Comparison of ENCODE assay signal across 10 cellular contexts in genomic region chr22:37308385-37309200, GRCh38. TPM values are rescaled to one million over a fixed set of nuclear protein-coding genes. Genes with fewer than 3 reads are reported as not detected.
DNase-seq lines count a peak whose midpoint lies in the region; ATAC-seq, FAIRE-seq and TF ChIP-seq lines count a peak whose summit lies in the region.
"Had no signal": no experiment of that assay in that cellular context is flagged by ENCODE, and none has a peak within 500 bp of the region (broad histone marks: within the 10 kb centered on the region; RNA-seq: fewer than 3 reads in every experiment).

No MANE protein-coding gene starts in this region.

- TF ChIP-seq CTCF in A549 (IDR thresholded peaks at IDR 0.05) (no peak), DND-41 (IDR thresholded peaks at IDR 0.05; ENCODE audit: borderline replicate concordance, extremely low read depth, low read length, poor library complexity, severe bottlenecking) (no peak), mesothelial cell of epicardium (IDR thresholded peaks at IDR 0.05; ENCODE audit: unreplicated experiment) (no peak), vagina (IDR thresholded peaks at IDR 0.05) (no peak), omental fat pad (IDR thresholded peaks at IDR 0.05) (no peak)

- FAIRE-seq in A549 (lab: Jason Lieb, UNC), result no peak
- FAIRE-seq: RCC 7860 had no signal

- H3K4me3 ChIP-seq in A549 (no peak overlapping the region), DND-41 (ENCODE audit: low read depth in 1 of 2, low read length in 2 of 2) (peak overlapping the region in 1 of 2 experiments; percentile 22; a peak in 2 of 4 replicates), vagina (no peak overlapping the region)

- H3K36me3 ChIP-seq in DND-41 (ENCODE audit: insufficient read depth, low read length) (no peaks in the 10 kb centered on the region), vagina (no peaks in the 10 kb centered on the region)

- H3K27me3 ChIP-seq in DND-41 (ENCODE audit: insufficient read depth, low read length, poor library complexity) (no peaks in the 10 kb centered on the region), vagina (no peaks in the 10 kb centered on the region)

- H4K20me1 ChIP-seq in DND-41 (ENCODE audit: insufficient read depth, low read length), result peaks cover 24% of the 10 kb centered on the region

- H3K36me3 Mint-ChIP-seq in activated T-helper 1 cell treated with anti-CD3 and anti-CD28 coated beads, Interleukin-12 subunit alpha, Interleukin-12 subunit beta, Interleukin-2, Interleukin-4 antibody, amounts not matched to agents 30 ng/mL and 10 ng/mL and 1 ng/mL, durations not matched to agents 14 hours and 24 hours and 36 hours (ENCODE audit: low read depth), result peaks cover 61% of the 10 kb centered on the region
- no peaks in the 10 kb centered on the region for H3K36me3 Mint-ChIP-seq in mesothelial cell of epicardium

- H2AFZ ChIP-seq in DND-41 (ENCODE audit: low read depth, low read length), result no peak overlapping the region

- peaks cover 80% of the 10 kb centered on the region for H3K4me1 Mint-ChIP-seq in activated T-helper 1 cell treated with anti-CD3 and anti-CD28 coated beads, Interleukin-12 subunit alpha, Interleukin-12 subunit beta, Interleukin-2, Interleukin-4 antibody, amounts not matched to agents 30 ng/mL and 10 ng/mL and 1 ng/mL, durations not matched to agents 14 hours and 24 hours and 36 hours (ENCODE audit: low read depth)
- peaks cover 28% of the 10 kb centered on the region for H3K4me1 Mint-ChIP-seq in mesothelial cell of epicardium

- H3K27me3 Mint-ChIP-seq in activated T-helper 1 cell treated with anti-CD3 and anti-CD28 coated beads, Interleukin-12 subunit alpha, Interleukin-12 subunit beta, Interleukin-2, Interleukin-4 antibody, amounts not matched to agents 30 ng/mL and 10 ng/mL and 1 ng/mL, durations not matched to agents 14 hours and 24 hours and 36 hours (ENCODE audit: insufficient read depth), result no peaks in the 10 kb centered on the region
- H3K27me3 Mint-ChIP-seq in mesothelial cell of epicardium (ENCODE audit: low read depth), result peaks cover 2% of the 10 kb centered on the region

- TF ChIP-seq RAD21 in A549 (conservative IDR thresholded peaks at IDR 0.05 in 1 of 2, IDR thresholded peaks at IDR 0.05 in 1 of 2), result no peak

- TF ChIP-seq POLR2A in A549 (IDR thresholded peaks at IDR 0.05; ENCODE audit: low read length), result no peak
- no peak for TF ChIP-seq POLR2A in vagina (IDR thresholded peaks at IDR 0.05)

- H3K4me3 Mint-ChIP-seq in activated T-helper 1 cell treated with anti-CD3 and anti-CD28 coated beads, Interleukin-12 subunit alpha, Interleukin-12 subunit beta, Interleukin-2, Interleukin-4 antibody, amounts not matched to agents 30 ng/mL and 10 ng/mL and 1 ng/mL, durations not matched to agents 14 hours and 24 hours and 36 hours, result peak overlapping the region; percentile 72
- H3K4me3 Mint-ChIP-seq in mesothelial cell of epicardium, result no peak overlapping the region

- H3K27ac Mint-ChIP-seq in activated T-helper 1 cell treated with anti-CD3 and anti-CD28 coated beads, Interleukin-12 subunit alpha, Interleukin-12 subunit beta, Interleukin-2, Interleukin-4 antibody, amounts not matched to agents 30 ng/mL and 10 ng/mL and 1 ng/mL, durations not matched to agents 14 hours and 24 hours and 36 hours, result peak overlapping the region; percentile 100
- H3K27ac Mint-ChIP-seq in mesothelial cell of epicardium, result peak overlapping the region; percentile 96

- no peaks in the 10 kb centered on the region for H3K9me3 Mint-ChIP-seq in activated T-helper 1 cell treated with anti-CD3 and anti-CD28 coated beads, Interleukin-12 subunit alpha, Interleukin-12 subunit beta, Interleukin-2, Interleukin-4 antibody, amounts not matched to agents 30 ng/mL and 10 ng/mL and 1 ng/mL, durations not matched to agents 14 hours and 24 hours and 36 hours
- H3K9me3 Mint-ChIP-seq in mesothelial cell of epicardium, result no peaks in the 10 kb centered on the region

- intact Hi-C loops in activated T-helper 1 cell treated with anti-CD3 and anti-CD28 coated beads, Interleukin-12 subunit alpha, Interleukin-12 subunit beta, Interleukin-2, Interleukin-4 antibody, amounts not matched to agents 30 ng/mL and 10 ng/mL and 1 ng/mL, durations not matched to agents 14 hours and 24 hours and 36 hours (cut with micrococcal nuclease), result no loop called here
- intact Hi-C loops in posterior vena cava (cut with DNase I), result no loop called here
- intact Hi-C loops in vagina (cut with DNase I), result no loop called here

- H3K4me1 ChIP-seq in A549 (peaks cover 58% of the 10 kb centered on the region), DND-41 (ENCODE audit: insufficient read depth, low read length) (peaks cover 48% of the 10 kb centered on the region), vagina (peaks cover 18% of the 10 kb centered on the region)

- CTCF ChIA-PET in A549 (lab: Yijun Ruan, JAX), result interaction anchor here (0.6 to 3.5 kb wide), 5 partner anchors 48 to 444 kb away, joined by 3 to 27 read pairs (median 4); no protein-coding TSS in a partner anchor

- TF ChIP-seq EP300 in A549 (IDR thresholded peaks at IDR 0.05), result no peak

- H3K4me2 ChIP-seq in A549, result peak overlapping the region; percentile 74; the same call in 2 of the 3 replicates
- peak overlapping the region; percentile 47 for H3K4me2 ChIP-seq in DND-41 (ENCODE audit: insufficient read depth, low read length)

- peak overlapping the region; percentile 39; the same call in 1 of the 2 replicates for H3K9ac ChIP-seq in DND-41 (ENCODE audit: low read depth, low read length)

- DNase-seq in A549 (ENCODE audit: low read depth in 1 of 2, low spot score in 1 of 2) (no peak), DND-41 (no peak), mesothelial cell of epicardium (ENCODE audit: low spot score in 2 of 2, unreplicated experiment in 2 of 2) (no peak), posterior vena cava (ENCODE audit: low spot score) (no peak), NCI-H345 (lab: John Stamatoyannopoulos, UW) (no peak), vagina (ENCODE audit: extremely low spot score in 2 of 2) (no peak), omental fat pad (ENCODE audit: low spot score) (no peak)
- no peak for DNase-seq in activated T-helper 1 cell treated with anti-CD3 and anti-CD28 coated beads, Interleukin-12 subunit alpha, Interleukin-12 subunit beta, Interleukin-2, Interleukin-4 antibody, amounts not matched to agents 30 ng/mL and 10 ng/mL and 1 ng/mL, durations not matched to agents 14 hours and 24 hours and 36 hours (ENCODE audit: low spot score)
- DNase-seq: amniotic stem cell had no signal

- H3K79me2 ChIP-seq in DND-41 (ENCODE audit: insufficient read depth, low read length), result no peaks in the 10 kb centered on the region

- 93% methylated on average over 13 of the region's 18 CpGs for WGBS in A549 (ENCODE audit: missing lambda C conversion rate)

- ATAC-seq in A549, result no peak
- ATAC-seq in DND-41 (ENCODE audit: insufficient read depth, low read depth), result no peak
- no peak for ATAC-seq in omental fat pad (ENCODE audit: low FRiP score)

- H3K9me3 ChIP-seq in A549, result no peaks in the 10 kb centered on the region
- no peaks in the 10 kb centered on the region for H3K9me3 ChIP-seq in DND-41 (ENCODE audit: insufficient read depth, low read length, severe bottlenecking)
- no peaks in the 10 kb centered on the region for H3K9me3 ChIP-seq in vagina

- POLR2A ChIA-PET in A549 (lab: Yijun Ruan, JAX), result no interaction called here

- H3K27ac ChIP-seq in A549, result peak overlapping the region; percentile 79 to 93
- peak overlapping the region; percentile 84 for H3K27ac ChIP-seq in DND-41 (ENCODE audit: low read length)
- no peak overlapping the region for H3K27ac ChIP-seq in vagina

TF ChIP-seq in A549, 52 proteins besides CTCF, POLR2A, EP300 and RAD21 (continues in another document):
- TF ChIP-seq RARB (CRISPR knock-in tag; IDR thresholded peaks at IDR 0.05), result no peak
- TF ChIP-seq KDM5A (IDR thresholded peaks at IDR 0.05), result no peak
- no peak for TF ChIP-seq HEYL (CRISPR knock-in tag; IDR thresholded peaks at IDR 0.05)
- TF ChIP-seq ZSCAN20 (CRISPR knock-in tag; IDR thresholded peaks at IDR 0.05), result no peak
- TF ChIP-seq E2F6 (IDR thresholded peaks at IDR 0.05; ENCODE audit: borderline replicate concordance, low read depth), result no peak
- TF ChIP-seq FOXS1 (CRISPR knock-in tag; IDR thresholded peaks at IDR 0.05), result no peak
- no peak for TF ChIP-seq CHD2 (IDR thresholded peaks at IDR 0.05; ENCODE audit: low read length, partially characterized antibody)
- no peak for TF ChIP-seq CBX8 (IDR thresholded peaks at IDR 0.05)
- TF ChIP-seq HOXB13 (CRISPR knock-in tag; IDR thresholded peaks at IDR 0.05; ENCODE audit: low read depth), result no peak
- TF ChIP-seq CHD4 (IDR thresholded peaks at IDR 0.05; ENCODE audit: borderline replicate concordance), result no peak
- TF ChIP-seq BHLHE40 (IDR thresholded peaks at IDR 0.05; ENCODE audit: low read depth, low read length), result no peak
- no peak for TF ChIP-seq PBX3 (IDR thresholded peaks at IDR 0.05)
- TF ChIP-seq HOXB5 (CRISPR knock-in tag; IDR thresholded peaks at IDR 0.05), result no peak

RNA-seq across cellular contexts. Expression of gene CYTH4, which starts 26.3 kb away (rescaled TPM):
- polyA plus RNA-seq in A549 (2011; rRNA removed) (0.03 and 0.05 TPM in 2 replicates), A549 (2017; fragmentation: RNase III; extraction: RNeasy Plus Mini Kit Qiagen cat#74134 plus additional on column Dnase treatment) (0.10 to 0.24 TPM (median 0.15 TPM) in 3 replicates)
- polyA plus RNA-seq in A549 (2012; cell fraction: cytosol; rRNA removed), result 0.09 and 0.16 TPM in 2 replicates
- polyA plus RNA-seq in A549 (2012; cell fraction: nucleus; rRNA removed), result 0.24 and 0.32 TPM in 2 replicates
- 0.04 TPM in 1 of 2 replicates, not detected in the other for polyA minus RNA-seq in A549 (2011; rRNA and poly(A)+ RNA removed)
- 49.5 and 57.1 TPM in 2 replicates for total RNA-seq in activated T-helper 1 cell treated with anti-CD3 and anti-CD28 coated beads, Interleukin-12 subunit alpha, Interleukin-12 subunit beta, Interleukin-2, Interleukin-4 antibody, amounts not matched to agents 30 ng/mL and 10 ng/mL and 1 ng/mL, durations not matched to agents 14 hours and 24 hours and 36 hours
- total RNA-seq in mesothelial cell of epicardium (0.11 TPM in 1 of 3 replicates, not detected in the others), posterior vena cava (10 to 100 TPM; 20.7 to 31.7 TPM), vagina (16.2 TPM), omental fat pad (10 to 100 TPM; 17.4 to 83.5 (median 34.4) TPM)

Comparison
In these comparisons a context has a peak if more than half of its experiments do, and no peak if none do; other contexts are left out.
1. RNA of gene CYTH4, which starts 26.3 kb away (total RNA-seq): 49.5 to 57.1 TPM in activated T-helper 1 cell treated with anti-CD3 and anti-CD28 coated beads, Interleukin-12 subunit alpha, Interleukin-12 subunit beta, Interleukin-2, Interleukin-4 antibody, amounts not matched to agents 30 ng/mL and 10 ng/mL and 1 ng/mL, durations not matched to agents 14 hours and 24 hours and 36 hours, 17.4 to 83.5 TPM in omental fat pad, 20.7 to 31.7 TPM in posterior vena cava and 16.2 TPM in vagina (single experiment); 0.11 TPM in mesothelial cell of epicardium; every median in the first group is over 10 times any median in the second.